Comparison of ENCODE assay signal across 18 cellular contexts in genomic region chr10:14652067-14652466, GRCh38.
DNase-seq lines count a peak whose midpoint lies in the region; ATAC-seq and TF ChIP-seq lines count a peak whose summit lies in the region.
"Had no signal": no experiment of that assay in that cellular context is flagged by ENCODE, and none has a peak within 500 bp of the region (broad histone marks: within the 10 kb centered on the region; RNA-seq: fewer than 3 reads in every experiment).

No MANE protein-coding gene starts in this region.

- peaks cover 14% of the 10 kb centered on the region for H3K4me1 ChIP-seq in HEK293 (ENCODE audit: control insufficient read depth, insufficient read depth, low read length)

- H3K4me3 Mint-ChIP-seq in endothelial cell (ENCODE audit: unreplicated experiment), result no peak overlapping the region
- no peak overlapping the region for H3K4me3 Mint-ChIP-seq in stimulated activated memory B cell treated with anti-CD40 and anti-IgM and Interleukin-4, amounts not matched to agents 10 μg/mL and 1 μg/mL and 100 μg/mL, for 72 hours
- H3K4me3 Mint-ChIP-seq in activated CD8-positive, alpha-beta memory T cell treated with anti-CD3 and anti-CD28 coated beads, Interleukin-2, amount 10 ng/mL, durations not matched to agents 7 days and 5 days, result no peak overlapping the region
- H3K4me3 Mint-ChIP-seq in activated CD8-positive, alpha-beta T cell treated with anti-CD3 and anti-CD28 coated beads, Interleukin-2, amount 10 ng/mL, durations not matched to agents 7 days and 5 days, result no peak overlapping the region

- H3K36me3 ChIP-seq in HEK293 (ENCODE audit: control insufficient read depth in 2 of 2, insufficient read depth in 1 of 2, low read length in 2 of 2), result no peaks in the 10 kb centered on the region
- H3K36me3 ChIP-seq: neutrophil had no signal

- H3K9me3 ChIP-seq in HEK293 (ENCODE audit: control insufficient read depth, insufficient read depth, low read depth, low read length), result no peaks in the 10 kb centered on the region
- H3K9me3 ChIP-seq: neutrophil had no signal

- no peaks in the 10 kb centered on the region for H3K36me3 Mint-ChIP-seq in endothelial cell (ENCODE audit: low read depth, unreplicated experiment)
- no peaks in the 10 kb centered on the region for H3K36me3 Mint-ChIP-seq in stimulated activated memory B cell treated with anti-CD40 and anti-IgM and Interleukin-4, amounts not matched to agents 10 μg/mL and 1 μg/mL and 100 μg/mL, for 72 hours
- no peaks in the 10 kb centered on the region for H3K36me3 Mint-ChIP-seq in activated CD8-positive, alpha-beta memory T cell treated with anti-CD3 and anti-CD28 coated beads, Interleukin-2, amount 10 ng/mL, durations not matched to agents 7 days and 5 days
- peaks cover 2% of the 10 kb centered on the region for H3K36me3 Mint-ChIP-seq in activated CD8-positive, alpha-beta T cell treated with anti-CD3 and anti-CD28 coated beads, Interleukin-2, amount 10 ng/mL, durations not matched to agents 7 days and 5 days (ENCODE audit: low read depth)

- no peak; the same call in 2 of the 3 replicates for ATAC-seq in SK-N-SH treated with all-trans-retinoic acid at 6 μM for 48 hours
- ATAC-seq in stimulated activated memory B cell treated with anti-CD40 and anti-IgM and Interleukin-4, amounts not matched to agents 10 μg/mL and 1 μg/mL and 100 μg/mL, for 72 hours, result no peak
- no peak for ATAC-seq in activated CD8-positive, alpha-beta memory T cell treated with anti-CD3 and anti-CD28 coated beads, Interleukin-2, amount 10 ng/mL, durations not matched to agents 7 days and 5 days
- ATAC-seq in activated CD8-positive, alpha-beta T cell treated with anti-CD3 and anti-CD28 coated beads, Interleukin-2, amount 10 ng/mL, durations not matched to agents 7 days and 5 days, result no peak

- H3K27ac ChIP-seq in HEK293 (ENCODE audit: extremely low read depth, low read depth, low read length), result no peak overlapping the region

- DNase-seq in endothelial cell (ENCODE audit: low spot score), result no peak
- DNase-seq in pons (ENCODE audit: low spot score), result no peak
- DNase-seq in activated CD8-positive, alpha-beta memory T cell treated with anti-CD3 and anti-CD28 coated beads, Interleukin-2, amount 10 ng/mL, durations not matched to agents 7 days and 5 days, result no peak
- DNase-seq in activated CD8-positive, alpha-beta T cell treated with anti-CD3 and anti-CD28 coated beads, Interleukin-2, amount 10 ng/mL, durations not matched to agents 7 days and 5 days, result no peak
- DNase-seq: activated CD4-positive, CD25-positive, alpha-beta regulatory T cell; activated CD8-positive, alpha-beta memory T cell treated with anti-CD3 and anti-CD28 coated beads, Interleukin-2, amount 50 U/mL, for 4 hours; C1 segment of cervical spinal cord; DND-41; effector CD8-positive, alpha-beta T cell; islet precursor cell; KBM-7; NCI-H1417; RPMI8226; stimulated activated CD4-positive, alpha-beta T cell treated with anti-CD3 and anti-CD28 coated beads, Interleukin-4, amount 100 ng/mL, for 1 hour had no signal

- H3K27ac Mint-ChIP-seq in endothelial cell (ENCODE audit: unreplicated experiment), result peak overlapping the region; percentile 33
- H3K27ac Mint-ChIP-seq in stimulated activated memory B cell treated with anti-CD40 and anti-IgM and Interleukin-4, amounts not matched to agents 10 μg/mL and 1 μg/mL and 100 μg/mL, for 72 hours, result peak overlapping the region; percentile 91
- H3K27ac Mint-ChIP-seq in activated CD8-positive, alpha-beta memory T cell treated with anti-CD3 and anti-CD28 coated beads, Interleukin-2, amount 10 ng/mL, durations not matched to agents 7 days and 5 days, result no peak overlapping the region
- H3K27ac Mint-ChIP-seq in activated CD8-positive, alpha-beta T cell treated with anti-CD3 and anti-CD28 coated beads, Interleukin-2, amount 10 ng/mL, durations not matched to agents 7 days and 5 days, result no peak overlapping the region

- H3K9me3 Mint-ChIP-seq in endothelial cell (ENCODE audit: unreplicated experiment), result no peaks in the 10 kb centered on the region
- H3K9me3 Mint-ChIP-seq in stimulated activated memory B cell treated with anti-CD40 and anti-IgM and Interleukin-4, amounts not matched to agents 10 μg/mL and 1 μg/mL and 100 μg/mL, for 72 hours, result no peaks in the 10 kb centered on the region
- no peaks in the 10 kb centered on the region for H3K9me3 Mint-ChIP-seq in activated CD8-positive, alpha-beta memory T cell treated with anti-CD3 and anti-CD28 coated beads, Interleukin-2, amount 10 ng/mL, durations not matched to agents 7 days and 5 days (ENCODE audit: low read depth)
- H3K9me3 Mint-ChIP-seq in activated CD8-positive, alpha-beta T cell treated with anti-CD3 and anti-CD28 coated beads, Interleukin-2, amount 10 ng/mL, durations not matched to agents 7 days and 5 days (ENCODE audit: insufficient read depth), result no peaks in the 10 kb centered on the region

- peaks cover 4% of the 10 kb centered on the region for H3K27me3 Mint-ChIP-seq in endothelial cell (ENCODE audit: unreplicated experiment)
- no peaks in the 10 kb centered on the region for H3K27me3 Mint-ChIP-seq in stimulated activated memory B cell treated with anti-CD40 and anti-IgM and Interleukin-4, amounts not matched to agents 10 μg/mL and 1 μg/mL and 100 μg/mL, for 72 hours
- peaks cover 6% of the 10 kb centered on the region for H3K27me3 Mint-ChIP-seq in activated CD8-positive, alpha-beta memory T cell treated with anti-CD3 and anti-CD28 coated beads, Interleukin-2, amount 10 ng/mL, durations not matched to agents 7 days and 5 days
- no peaks in the 10 kb centered on the region for H3K27me3 Mint-ChIP-seq in activated CD8-positive, alpha-beta T cell treated with anti-CD3 and anti-CD28 coated beads, Interleukin-2, amount 10 ng/mL, durations not matched to agents 7 days and 5 days (ENCODE audit: low read depth)

- POLR2A ChIA-PET in HEK293 (lab: Yijun Ruan, JAX), result no interaction called here
- POLR2A ChIA-PET in activated CD8-positive, alpha-beta T cell treated with anti-CD3 and anti-CD28 coated beads, Interleukin-2, amount 10 ng/mL, durations not matched to agents 7 days and 5 days (lab: Charles Lee), result no interaction called here

- H3K4me1 Mint-ChIP-seq in endothelial cell (ENCODE audit: unreplicated experiment), result peaks cover 36% of the 10 kb centered on the region
- H3K4me1 Mint-ChIP-seq in stimulated activated memory B cell treated with anti-CD40 and anti-IgM and Interleukin-4, amounts not matched to agents 10 μg/mL and 1 μg/mL and 100 μg/mL, for 72 hours, result peaks cover 77% of the 10 kb centered on the region
- peaks cover 49% of the 10 kb centered on the region for H3K4me1 Mint-ChIP-seq in activated CD8-positive, alpha-beta memory T cell treated with anti-CD3 and anti-CD28 coated beads, Interleukin-2, amount 10 ng/mL, durations not matched to agents 7 days and 5 days
- peaks cover 56% of the 10 kb centered on the region for H3K4me1 Mint-ChIP-seq in activated CD8-positive, alpha-beta T cell treated with anti-CD3 and anti-CD28 coated beads, Interleukin-2, amount 10 ng/mL, durations not matched to agents 7 days and 5 days (ENCODE audit: low read depth)

- CTCF ChIA-PET in HEK293 (lab: Yijun Ruan, JAX), result no interaction called here
- CTCF ChIA-PET in activated CD8-positive, alpha-beta memory T cell treated with anti-CD3 and anti-CD28 coated beads, Interleukin-2, amount 10 ng/mL, durations not matched to agents 7 days and 5 days (lab: Charles Lee), result no interaction called here
- CTCF ChIA-PET in activated CD8-positive, alpha-beta T cell treated with anti-CD3 and anti-CD28 coated beads, Interleukin-2, amount 10 ng/mL, durations not matched to agents 7 days and 5 days (lab: Charles Lee), result interaction anchor here (1.1 to 1.2 kb wide), 2 partner anchors 10 to 14 kb away, joined by 3 read pairs; no protein-coding TSS in a partner anchor

- no peak for TF ChIP-seq CTCF in HEK293 (tag by site-specific recombination; IDR thresholded peaks at IDR 0.05)
- no peak for TF ChIP-seq CTCF in endothelial cell (IDR thresholded peaks at IDR 0.05; ENCODE audit: unreplicated experiment)

- no peak overlapping the region for H3K4me3 ChIP-seq in HEK293 (ENCODE audit: low read depth, low read length)

TF ChIP-seq in HEK293, 187 proteins besides CTCF, POLR2A, EP300 and RAD21 (continues in another document):
- no peak for TF ChIP-seq PATZ1 (tag by site-specific recombination; IDR thresholded peaks at IDR 0.05)
- TF ChIP-seq ZBTB17 (tag by site-specific recombination; IDR thresholded peaks at IDR 0.05), result 0 out of 2 replicates have a peak, but pooled peaks have one; percentile 15

TF ChIP-seq in SK-N-SH treated with all-trans-retinoic acid at 6 μM for 48 hours, 23 proteins besides CTCF, POLR2A, EP300 and RAD21 (continues in another document):
- no peak for TF ChIP-seq ZNF565 (CRISPR knock-in tag; conservative IDR thresholded peaks at IDR 0.05; ENCODE audit: low read depth)
- TF ChIP-seq PATZ1 (CRISPR knock-in tag; IDR thresholded peaks at IDR 0.05; ENCODE audit: borderline replicate concordance), result no peak
- TF ChIP-seq ISL1 (CRISPR knock-in tag; IDR thresholded peaks at IDR 0.05), result peak; percentile 75
- TF ChIP-seq CREB5 (CRISPR knock-in tag; IDR thresholded peaks at IDR 0.05; ENCODE audit: low read depth), result 0 out of 2 replicates have a peak, but pooled peaks have one; percentile 15
- TF ChIP-seq TCF4 (CRISPR knock-in tag; IDR thresholded peaks at IDR 0.05; ENCODE audit: borderline replicate concordance), result peak; percentile 68; the same call in 1 of the 2 replicates

Comparison
In these comparisons a context has a peak if more than half of its experiments do, and no peak if none do; other contexts are left out.
1. H3K27ac Mint-ChIP-seq: peak in endothelial cell (single experiment) and stimulated activated memory B cell treated with anti-CD40 and anti-IgM and Interleukin-4, amounts not matched to agents 10 μg/mL and 1 μg/mL and 100 μg/mL, for 72 hours (single experiment); none in activated CD8-positive, alpha-beta memory T cell treated with anti-CD3 and anti-CD28 coated beads, Interleukin-2, amount 10 ng/mL, durations not matched to agents 7 days and 5 days (single experiment) and activated CD8-positive, alpha-beta T cell treated with anti-CD3 and anti-CD28 coated beads, Interleukin-2, amount 10 ng/mL, durations not matched to agents 7 days and 5 days (single experiment).